Comparison of ENCODE assay signal across 7 cellular contexts in the genomic region with DNA sequence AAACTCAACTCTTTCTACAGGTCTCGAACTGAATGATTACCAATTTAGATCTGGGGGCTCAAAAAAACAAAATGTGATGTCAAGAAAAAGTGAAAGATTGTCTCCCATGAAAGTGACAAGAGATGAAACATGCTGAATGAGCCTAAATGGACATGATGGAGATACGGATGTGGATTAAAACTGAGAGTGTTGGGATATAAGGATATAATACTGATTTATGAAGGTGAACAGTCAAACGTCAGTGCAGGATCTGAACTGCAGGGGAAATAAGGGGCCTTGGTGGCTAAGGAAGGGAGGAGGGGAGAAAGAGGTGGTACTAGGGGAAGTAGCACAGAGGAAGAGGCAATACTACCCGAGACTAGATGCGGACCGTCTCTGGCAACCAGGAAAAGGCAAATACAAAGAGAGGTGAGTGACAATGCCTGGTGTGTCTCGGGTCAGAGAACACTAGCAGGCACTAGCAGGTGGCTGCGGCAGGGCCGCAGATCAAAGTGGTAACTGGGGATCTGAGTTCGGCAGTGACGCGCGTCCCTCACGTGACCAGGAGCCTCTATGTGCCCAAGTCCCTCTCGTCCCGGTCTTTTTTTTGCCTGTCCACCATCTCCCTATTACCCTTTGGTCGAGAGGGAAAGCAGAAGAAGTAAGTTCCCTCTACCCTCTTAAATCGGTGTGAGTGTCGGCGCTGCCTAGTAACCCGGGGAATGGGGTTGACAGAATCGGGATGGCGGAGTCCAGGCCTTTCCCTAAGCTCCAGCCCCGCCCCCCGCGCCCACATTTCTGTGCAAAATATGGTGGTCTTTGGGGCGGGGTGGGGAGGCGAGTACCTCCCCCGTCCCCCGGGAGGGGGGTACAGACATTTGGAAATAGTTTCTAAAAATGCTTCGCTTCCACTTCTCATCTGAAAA. TPM values are rescaled to one million over a fixed set of nuclear protein-coding genes. Genes with fewer than 3 reads are reported as not detected.
DNase-seq lines count a peak whose midpoint lies in the region; ATAC-seq and TF ChIP-seq lines count a peak whose summit lies in the region.

A gene with protein sequence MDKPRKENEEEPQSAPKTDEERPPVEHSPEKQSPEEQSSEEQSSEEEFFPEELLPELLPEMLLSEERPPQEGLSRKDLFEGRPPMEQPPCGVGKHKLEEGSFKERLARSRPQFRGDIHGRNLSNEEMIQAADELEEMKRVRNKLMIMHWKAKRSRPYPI (plus strand): TSS at position 590 of the 905 bp plus-strand sequence. CDS start 942 bp downstream, outside the sequence.

- H3K36me3 ChIP-seq in WERI-Rb-1, result no peaks in the 10 kb centered on the region

- peaks cover 7% of the 10 kb centered on the region for H3K27me3 ChIP-seq in WERI-Rb-1 (ENCODE audit: insufficient read depth, low read depth, severe bottlenecking)

- ATAC-seq in GM18502 (IDR thresholded peaks at IDR 0.05; ENCODE audit: poor library complexity, unreplicated experiment), result peak; percentile 68
- peak; percentile 49 for ATAC-seq in HG02623 (IDR thresholded peaks at IDR 0.05; ENCODE audit: unreplicated experiment)

- 2 to 23% methylated on average over 31 of the region's 31 CpGs for WGBS in lower leg skin, 2 donors

- peak within 1 kb of the TSS; percentile 66 for H3K4me3 ChIP-seq in WERI-Rb-1 (ENCODE audit: low read depth, low read length)
- peak within 1 kb of the TSS; percentile 65 for H3K4me3 ChIP-seq in lower leg skin (ENCODE audit: low read depth, poor library complexity, severe bottlenecking)

- peak within 1 kb of the TSS; percentile 75 for H3K27ac ChIP-seq in WERI-Rb-1

- intact Hi-C loops in lower leg skin (cut with DNase I; ENCODE audit: low total_unique reads), result no loop called here

- no peaks in the 10 kb centered on the region for H3K9me3 ChIP-seq in WERI-Rb-1 (ENCODE audit: severe bottlenecking)

- no peak for TF ChIP-seq POLR2A in lower leg skin (IDR thresholded peaks at IDR 0.05)

- peak; percentile 14 for DNase-seq in NCI-H146 treated with DMSO at 0.1 percent for 48 hours (lab: John Stamatoyannopoulos, UW; ENCODE audit: unreplicated experiment)
- DNase-seq in WERI-Rb-1, result peak; percentile 46
- peak; percentile 75 for DNase-seq in ecto neural progenitor cell (ENCODE audit: low spot score)
- peak; percentile 39 to 90 for DNase-seq in lower leg skin (ENCODE audit: low spot score in 2 of 2)
- DNase-seq in stimulated activated CD8-positive, alpha-beta memory T cell treated with anti-CD3 and anti-CD28 coated beads, Interleukin-15, amount 100 ng/mL, for 24 hours (ENCODE audit: low read depth), result peak; percentile 3

- TF ChIP-seq CTCF in WERI-Rb-1 (IDR thresholded peaks at IDR 0.05; ENCODE audit: low read depth, low read length), result no peak
- no peak for TF ChIP-seq CTCF in lower leg skin (IDR thresholded peaks at IDR 0.05)

RNA-seq across cellular contexts. Expression of the gene that starts here (rescaled TPM):
- 10 to 100 TPM; 27.3 to 44.2 (median 38.6) TPM for total RNA-seq in lower leg skin

Comparison
In these comparisons a context has a peak if more than half of its experiments do, and no peak if none do; other contexts are left out.
1. Peak in every context shown above with its lines: DNase-seq, ATAC-seq, H3K4me3 ChIP-seq and H3K27ac ChIP-seq.
2. DNase-seq: peak in every context shown above with its lines; median percentile 75 in ecto neural progenitor cell; 64 in lower leg skin; 46 in WERI-Rb-1; 14 in NCI-H146 treated with DMSO at 0.1 percent for 48 hours; 3 in stimulated activated CD8-positive, alpha-beta memory T cell treated with anti-CD3 and anti-CD28 coated beads, Interleukin-15, amount 100 ng/mL, for 24 hours.